In the genomic region with DNA sequence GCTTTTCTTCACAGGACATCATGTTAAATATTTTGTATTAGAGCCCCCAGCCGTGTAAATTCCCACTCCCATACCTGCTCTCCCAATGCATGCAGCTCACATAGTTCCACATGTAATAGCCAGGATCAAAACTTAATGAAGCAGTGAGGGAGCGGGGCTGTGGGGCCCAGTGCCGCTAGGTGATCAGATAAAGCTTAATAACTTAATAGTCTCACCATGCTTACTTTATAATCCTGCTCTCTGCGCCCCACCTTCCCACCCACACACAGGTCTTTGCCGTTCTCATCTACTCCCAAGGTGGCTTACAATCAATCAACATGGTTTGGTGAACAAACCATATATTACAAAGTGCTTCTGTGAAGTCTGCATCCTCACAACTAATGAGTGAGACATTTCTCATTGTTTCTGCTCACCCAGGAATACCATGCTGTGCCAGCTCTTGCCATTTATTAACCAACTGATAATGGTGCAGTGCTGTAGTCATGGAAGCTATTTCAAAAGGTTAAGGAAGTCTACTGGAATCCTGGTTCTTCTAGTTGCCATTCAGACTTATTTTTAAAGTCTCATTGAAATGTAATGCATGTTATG, we compare ENCODE assay signal across 22 cellular contexts.
DNase-seq lines count a peak whose midpoint lies in the region; ATAC-seq, FAIRE-seq and TF ChIP-seq lines count a peak whose summit lies in the region.
"Had no signal": no experiment of that assay in that cellular context is flagged by ENCODE, and none has a peak within 500 bp of the region (broad histone marks: within the 10 kb centered on the region; RNA-seq: fewer than 3 reads in every experiment).

No MANE protein-coding gene starts in this region.

- TF ChIP-seq CTCF in OCI-LY3 (IDR thresholded peaks at IDR 0.05; ENCODE audit: low read depth, low read length) (no peak), kidney (IDR thresholded peaks at IDR 0.05; ENCODE audit: borderline replicate concordance, extremely low read depth, insufficient read depth) (no peak), neural cell (IDR thresholded peaks at IDR 0.05; ENCODE audit: poor library complexity, severe bottlenecking) (no peak)

- no peaks in the 10 kb centered on the region for H4K20me1 ChIP-seq in OCI-LY3 (ENCODE audit: insufficient read depth, low read length)
- H4K20me1 ChIP-seq in neural cell (ENCODE audit: insufficient read depth), result no peaks in the 10 kb centered on the region
- H4K20me1 ChIP-seq: BLaER1 had no signal

- TF ChIP-seq RAD21 in neural cell (conservative IDR thresholded peaks at IDR 0.05), result no peak

- ATAC-seq in HG03280 (IDR thresholded peaks at IDR 0.05; ENCODE audit: unreplicated experiment), result no peak
- ATAC-seq: activated T-cell treated with anti-CD3 and anti-CD28 coated beads, Interleukin-2, amount 50 U/mL, for 4 hours had no signal

- H2AFZ ChIP-seq in OCI-LY3 (ENCODE audit: low read depth, low read length) (peak overlapping the region; percentile 7; the same call in 1 of the 2 replicates), neural cell (ENCODE audit: low read depth, low read length) (no peak overlapping the region)
- H2AFZ ChIP-seq: PC-9 had no signal

- H3K4me2 ChIP-seq in OCI-LY3 (ENCODE audit: low read length) (no peak overlapping the region), neural cell (ENCODE audit: low read length) (no peak overlapping the region)
- H3K4me2 ChIP-seq: BLaER1, KMS-11, PC-9 had no signal

- H3K9ac ChIP-seq in OCI-LY3 (ENCODE audit: low read length) (no peak overlapping the region), kidney (ENCODE audit: low read length in 2 of 2) (no peak overlapping the region), neural cell (ENCODE audit: low read length) (no peak overlapping the region)
- H3K9ac ChIP-seq: BLaER1, KMS-11 had no signal

- peaks cover 8% of the 10 kb centered on the region for H3K4me1 ChIP-seq in OCI-LY3 (ENCODE audit: low read length)
- peaks cover 4 to 13% of the 10 kb centered on the region in 2 donors for H3K4me1 ChIP-seq in kidney (ENCODE audit: control insufficient read depth in 1 of 2, insufficient read depth in 1 of 2, low read depth in 1 of 2, low read length in 2 of 2)
- H3K4me1 ChIP-seq: BLaER1, thyroid gland had no signal

- no peaks in the 10 kb centered on the region for H3K36me3 ChIP-seq in OCI-LY3 (replicated peaks; ENCODE audit: low read depth, low read length)
- H3K36me3 ChIP-seq in kidney (ENCODE audit: control insufficient read depth in 1 of 2, insufficient read depth in 2 of 2, low read length in 2 of 2), result peaks cover 0 to 4% of the 10 kb centered on the region in 2 donors
- H3K36me3 ChIP-seq in neural cell (ENCODE audit: insufficient read depth, low read length), result peaks cover 16% of the 10 kb centered on the region
- H3K36me3 ChIP-seq: BLaER1 had no signal

- H3K4me3 ChIP-seq in OCI-LY3 (ENCODE audit: low read length) (no peak overlapping the region), kidney (ENCODE audit: low read length in 2 of 2) (no peak overlapping the region), neural cell (ENCODE audit: low read length) (no peak overlapping the region)
- H3K4me3 ChIP-seq: BLaER1, dorsolateral prefrontal cortex, PC-9, thyroid gland had no signal

- no peaks in the 10 kb centered on the region for H3K9me3 ChIP-seq in OCI-LY3 (ENCODE audit: insufficient read depth, low read length)
- no peaks in the 10 kb centered on the region for H3K9me3 ChIP-seq in kidney (ENCODE audit: control insufficient read depth in 1 of 2, low read length in 2 of 2)
- H3K9me3 ChIP-seq in neural cell (ENCODE audit: low read length), result no peaks in the 10 kb centered on the region
- H3K9me3 ChIP-seq: BLaER1, thyroid gland had no signal

- no peaks in the 10 kb centered on the region for H3K9me2 ChIP-seq in neural cell (ENCODE audit: insufficient read depth, low read length)

- H3K27me3 ChIP-seq in OCI-LY3 (ENCODE audit: low read depth, low read length), result no peaks in the 10 kb centered on the region
- no peaks in the 10 kb centered on the region for H3K27me3 ChIP-seq in neural cell (ENCODE audit: insufficient read depth, low read depth, low read length)
- H3K27me3 ChIP-seq: BLaER1, dorsolateral prefrontal cortex, thyroid gland had no signal

- peak; percentile 72 for DNase-seq in ACHN
- no peak for DNase-seq in kidney
- no peak for DNase-seq in cortex of kidney (lab: John Stamatoyannopoulos, UW)
- DNase-seq in NCI-H1930 (lab: John Stamatoyannopoulos, UW), result no peak
- DNase-seq in putamen (ENCODE audit: low spot score), result no peak
- DNase-seq: activated CD4-positive, alpha-beta T cell treated with anti-CD3 and anti-CD28 coated beads for 4 hours; activated T-cell treated with anti-CD3 and anti-CD28 coated beads, Interleukin-2, amount 50 U/mL, for 4 hours; cerebellar nuclear complex; dorsolateral prefrontal cortex; GDM1; HCEC 1CT; islet precursor cell; NCI-H1417 treated with DMSO at 0.1 percent for 48 hours; NCI-H446; PC-9; Right ventricle myocardium superior; thyroid gland had no signal

- intact Hi-C loops in kidney (cut with DNase I), result no loop called here

- H3F3A ChIP-seq in neural cell (ENCODE audit: insufficient read depth, low read length, poor library complexity, severe bottlenecking), result no peaks in the 10 kb centered on the region

- in situ Hi-C loops in ACHN (cut with HindIII; ENCODE audit: low pct_ligation_motif_present, low pct_unique_long_range_greater_than_20kb, low sequenced_read_pairs), result no loop called here

- H3K79me2 ChIP-seq in OCI-LY3 (ENCODE audit: low read length) (no peaks in the 10 kb centered on the region), neural cell (replicated peaks; ENCODE audit: insufficient read depth, low read length) (no peaks in the 10 kb centered on the region)

- no peak overlapping the region for H3K27ac ChIP-seq in OCI-LY3 (ENCODE audit: low read length)
- H3K27ac ChIP-seq in kidney (ENCODE audit: low read depth in 2 of 2, low read length in 2 of 2), result no peak overlapping the region
- H3K27ac ChIP-seq in neural cell (ENCODE audit: low read length), result peak overlapping the region; percentile 66
- H3K27ac ChIP-seq: BLaER1, KMS-11, PC-9, thyroid gland had no signal

- TF ChIP-seq EP300 in neural cell (conservative IDR thresholded peaks at IDR 0.05; ENCODE audit: poor library complexity, severe bottlenecking), result no peak

- peak; percentile 65 for FAIRE-seq in kidney (lab: Jason Lieb, UNC)

TF ChIP-seq in neural cell, 6 proteins besides CTCF, POLR2A, EP300 and RAD21:
- TF ChIP-seq SMC3 (conservative IDR thresholded peaks at IDR 0.05; ENCODE audit: poor library complexity) (no peak), MXI1 (conservative IDR thresholded peaks at IDR 0.05; ENCODE audit: poor library complexity, severe bottlenecking) (no peak)
